14 cellular contexts compared by ENCODE assay signal in the genomic region with DNA sequence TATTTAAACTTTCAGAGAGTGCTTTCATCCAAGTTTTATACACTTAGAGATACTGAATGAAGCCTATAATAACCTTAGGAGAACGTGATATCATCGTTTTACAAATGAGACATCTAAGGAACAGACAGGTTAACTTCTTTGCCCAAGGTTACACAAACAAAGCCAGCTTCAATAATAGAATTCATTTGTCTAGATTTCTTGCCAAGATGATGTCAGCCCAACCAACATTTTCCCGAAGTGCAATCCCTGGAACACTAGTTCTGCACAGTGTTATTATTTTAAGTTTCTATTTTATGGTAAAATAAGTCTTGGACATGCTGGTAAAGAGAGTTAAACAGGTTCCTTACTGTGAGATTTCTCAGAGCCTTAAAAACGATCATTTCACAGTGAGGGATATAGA.
"Had no signal": no experiment of that assay in that cellular context is flagged by ENCODE, and none has a peak within 500 bp of the region (broad histone marks: within the 10 kb centered on the region; RNA-seq: fewer than 3 reads in every experiment).

No MANE protein-coding gene starts in this region.

- FAIRE-seq: frontal cortex, keratinocyte had no signal

- DNase-seq: activated CD4-positive, alpha-beta T cell treated with anti-CD3 and anti-CD28 coated beads for 48 hours; activated CD8-positive, alpha-beta memory T cell treated with anti-CD3 and anti-CD28 coated beads for 24 hours; activated naive CD4-positive, alpha-beta T cell treated with Interleukin-2 at 50 U/mL for 16 hours; dermis blood vessel endothelial cell; endodermal cell; left ventricle myocardium superior; mesendoderm; nephron progenitor cell; stimulated activated CD4-positive, alpha-beta T cell treated with anti-CD3 and anti-CD28 coated beads, Interleukin-4, amount 100 ng/mL, for 4 hours; stimulated activated naive CD8-positive, alpha-beta T cell treated with anti-CD3 and anti-CD28 coated beads, Interleukin-15, amount 100 ng/mL, for 72 hours; WERI-Rb-1 had no signal

- H3K4me3 ChIP-seq: thoracic aorta had no signal

- H3K36me3 ChIP-seq: thoracic aorta, WERI-Rb-1 had no signal

- H3K27ac ChIP-seq: WERI-Rb-1 had no signal

- H3K9me3 ChIP-seq: thoracic aorta had no signal

- ATAC-seq: left ventricle myocardium superior; stimulated activated naive CD8-positive, alpha-beta T cell treated with anti-CD3 and anti-CD28 coated beads, Interleukin-15, amount 100 ng/mL, for 72 hours had no signal
